8 cellular contexts compared by ENCODE assay signal in genomic region chr1:22142315-22143064, GRCh38. TPM values are rescaled to one million over a fixed set of nuclear protein-coding genes. Genes with fewer than 3 reads are reported as not detected.
DNase-seq lines count a peak whose midpoint lies in the region; ATAC-seq and TF ChIP-seq lines count a peak whose summit lies in the region.

No MANE protein-coding gene starts in this region.

- H3K4me3 Mint-ChIP-seq in nephron: peak overlapping the region; percentile 79 to 92 (median 90)

- peaks cover 75% of the 10 kb centered on the region for H3K27me3 Mint-ChIP-seq in nephron (ENCODE audit: low read depth)

- ATAC-seq in activated CD4-positive, CD25-positive, alpha-beta regulatory T cell treated with anti-CD3 and anti-CD28 coated beads, Interleukin-2, amount 50 U/mL, for 24 hours: peak; percentile 20 to 52
- ATAC-seq in esophagus mucosa (peak; percentile 61), GM21717 (IDR thresholded peaks at IDR 0.05; ENCODE audit: unreplicated experiment) (no peak), GM18861 (IDR thresholded peaks at IDR 0.05; ENCODE audit: unreplicated experiment) (no peak)

- H3K9me3 Mint-ChIP-seq in nephron: no peaks in the 10 kb centered on the region

- TF ChIP-seq CTCF in nephron (IDR thresholded peaks at IDR 0.05; ENCODE audit: unreplicated experiment in 3 of 3): no peak

- no peak overlapping the region for H3K27ac Mint-ChIP-seq in nephron

- peaks cover 6% of the 10 kb centered on the region for H3K36me3 Mint-ChIP-seq in nephron (ENCODE audit: low read depth)

- H3K4me1 Mint-ChIP-seq in nephron: peaks cover 26% of the 10 kb centered on the region

- no peak for DNase-seq in activated CD4-positive, CD25-positive, alpha-beta regulatory T cell (lab: John Stamatoyannopoulos, UW)
- DNase-seq in RPMI8226: peak; percentile 52
- DNase-seq in mesenteric fat pad (ENCODE audit: low spot score): no peak

RNA-seq across cellular contexts. Expression of gene WNT4, which starts 0.4 kb away (rescaled TPM):
- total RNA-seq in esophagus mucosa (7.7 TPM), mesenteric fat pad (0.10 TPM)

Comparison
In these comparisons a context has a peak if more than half of its experiments do, and no peak if none do; other contexts are left out.
1. ATAC-seq: peak in activated CD4-positive, CD25-positive, alpha-beta regulatory T cell treated with anti-CD3 and anti-CD28 coated beads, Interleukin-2, amount 50 U/mL, for 24 hours (2 of 2) and esophagus mucosa (single experiment); none in GM21717 (single experiment) and GM18861 (single experiment).